In the genomic region with DNA sequence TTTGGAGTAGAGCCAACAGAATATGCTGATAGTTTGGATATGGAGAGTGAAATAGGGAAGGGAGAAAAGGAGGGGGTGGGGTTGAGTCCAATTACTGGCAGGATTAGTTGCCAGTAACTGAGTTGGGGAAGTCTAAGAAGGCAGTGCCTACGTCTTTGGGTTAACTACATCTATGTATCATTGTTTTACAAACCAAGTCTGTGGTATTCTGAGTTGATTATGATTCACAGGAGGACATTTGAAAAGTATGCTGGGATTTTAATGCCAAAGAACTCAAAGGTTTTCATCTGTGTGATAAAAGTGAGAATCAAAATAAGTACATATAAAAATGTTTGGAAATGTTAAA, we compare ENCODE assay signal across 14 cellular contexts. TPM values are rescaled to one million over a fixed set of nuclear protein-coding genes. Genes with fewer than 3 reads are reported as not detected.
A peak's percentile ranks its signal among the peaks of the same experiment; 100 is the strongest.
DNase-seq lines count a peak whose midpoint lies in the region; ATAC-seq and TF ChIP-seq lines count a peak whose summit lies in the region.
"Had no signal": no experiment of that assay in that cellular context is flagged by ENCODE, and none has a peak within 500 bp of the region (broad histone marks: within the 10 kb centered on the region; RNA-seq: fewer than 3 reads in every experiment).

No MANE protein-coding gene starts in this region.

- H3K36me3 Mint-ChIP-seq in chondrocyte (ENCODE audit: low read depth): peaks cover 3% of the 10 kb centered on the region
- H3K36me3 Mint-ChIP-seq in naive thymus-derived CD8-positive, alpha-beta T cell: no peaks in the 10 kb centered on the region
- no peaks in the 10 kb centered on the region for H3K36me3 Mint-ChIP-seq in activated naive CD4-positive, alpha-beta T cell treated with anti-CD3 and anti-CD28 coated beads, Interleukin-2, amount 10 ng/mL, durations not matched to agents 7 days and 5 days

- ATAC-seq in naive thymus-derived CD8-positive, alpha-beta T cell: no peak
- no peak for ATAC-seq in HG02885 (IDR thresholded peaks at IDR 0.05; ENCODE audit: poor library complexity, unreplicated experiment)

- peak overlapping the region; percentile 89 for H3K27ac Mint-ChIP-seq in chondrocyte (ENCODE audit: unreplicated experiment)
- H3K27ac Mint-ChIP-seq in naive thymus-derived CD8-positive, alpha-beta T cell: peak overlapping the region in 1 of 10 donors; percentile 7
- H3K27ac Mint-ChIP-seq in activated naive CD4-positive, alpha-beta T cell treated with anti-CD3 and anti-CD28 coated beads, Interleukin-2, amount 10 ng/mL, durations not matched to agents 7 days and 5 days: no peak overlapping the region

- CTCF ChIA-PET in activated naive CD4-positive, alpha-beta T cell treated with anti-CD3 and anti-CD28 coated beads, Interleukin-2, amount 10 ng/mL, durations not matched to agents 7 days and 5 days (lab: Charles Lee): no interaction called here

- no peaks in the 10 kb centered on the region for H3K27me3 Mint-ChIP-seq in chondrocyte (ENCODE audit: low read depth)
- peaks cover 3 to 12% (median 8%) of the 10 kb centered on the region in 5 donors for H3K27me3 Mint-ChIP-seq in naive thymus-derived CD8-positive, alpha-beta T cell
- peaks cover 5% of the 10 kb centered on the region for H3K27me3 Mint-ChIP-seq in activated naive CD4-positive, alpha-beta T cell treated with anti-CD3 and anti-CD28 coated beads, Interleukin-2, amount 10 ng/mL, durations not matched to agents 7 days and 5 days

- DNase-seq in AG08395 (ENCODE audit: low spot score) (peak; percentile 72), MV-4-11 (lab: John Stamatoyannopoulos, UW) (peak; percentile 18), chondrocyte (ENCODE audit: low spot score) (no peak), kidney glomerular epithelial cell (lab: John Stamatoyannopoulos, UW) (peak; percentile 36), germinal center (ENCODE audit: low spot score) (no peak)
- no peak for DNase-seq in naive thymus-derived CD8-positive, alpha-beta T cell
- no peak for DNase-seq in activated naive CD4-positive, alpha-beta T cell treated with anti-CD3 and anti-CD28 coated beads, Interleukin-2, amount 10 ng/mL, durations not matched to agents 7 days and 5 days
- DNase-seq: activated T-cell treated with anti-CD3 and anti-CD28 coated beads, Interleukin-2, amount 50 U/mL, for 1 hour; midbrain; NCI-H2081 treated with DMSO at 0.1 percent for 48 hours; Peyer's patch; transverse colon had no signal

- POLR2A ChIA-PET in naive thymus-derived CD8-positive, alpha-beta T cell (lab: Charles Lee): no interaction called here

- H3K4me1 Mint-ChIP-seq in chondrocyte (ENCODE audit: low read depth): peaks cover 85% of the 10 kb centered on the region
- H3K4me1 Mint-ChIP-seq in naive thymus-derived CD8-positive, alpha-beta T cell: peaks cover 0 to 24% (median 3%) of the 10 kb centered on the region in 4 donors
- no peaks in the 10 kb centered on the region for H3K4me1 Mint-ChIP-seq in activated naive CD4-positive, alpha-beta T cell treated with anti-CD3 and anti-CD28 coated beads, Interleukin-2, amount 10 ng/mL, durations not matched to agents 7 days and 5 days
- H3K4me1 Mint-ChIP-seq: central memory CD8-positive, alpha-beta T cell had no signal

- TF ChIP-seq CTCF in chondrocyte (IDR thresholded peaks at IDR 0.05): no peak

- no peaks in the 10 kb centered on the region for H3K9me3 Mint-ChIP-seq in chondrocyte (ENCODE audit: low read depth)
- H3K9me3 Mint-ChIP-seq in naive thymus-derived CD8-positive, alpha-beta T cell: no peaks in the 10 kb centered on the region
- no peaks in the 10 kb centered on the region for H3K9me3 Mint-ChIP-seq in activated naive CD4-positive, alpha-beta T cell treated with anti-CD3 and anti-CD28 coated beads, Interleukin-2, amount 10 ng/mL, durations not matched to agents 7 days and 5 days
- H3K9me3 Mint-ChIP-seq: central memory CD8-positive, alpha-beta T cell had no signal

- no peak overlapping the region for H3K4me3 Mint-ChIP-seq in chondrocyte (ENCODE audit: unreplicated experiment)
- H3K4me3 Mint-ChIP-seq in naive thymus-derived CD8-positive, alpha-beta T cell: no peak overlapping the region
- no peak overlapping the region for H3K4me3 Mint-ChIP-seq in activated naive CD4-positive, alpha-beta T cell treated with anti-CD3 and anti-CD28 coated beads, Interleukin-2, amount 10 ng/mL, durations not matched to agents 7 days and 5 days
- H3K4me3 Mint-ChIP-seq: central memory CD8-positive, alpha-beta T cell had no signal

RNA-seq across cellular contexts. Expression of gene DSE, which starts 14.7 kb away (rescaled TPM):
- total RNA-seq in chondrocyte: 71.9 to 95.0 TPM (median 78.0 TPM) in 3 replicates
- total RNA-seq in naive thymus-derived CD8-positive, alpha-beta T cell: 1 to 10 TPM; 6.4 to 9.3 TPM
- 1 to 10 TPM; 3.9 to 4.9 (median 4.0) TPM for polyA plus RNA-seq in naive thymus-derived CD8-positive, alpha-beta T cell

Comparison
In these comparisons a context has a peak if more than half of its experiments do, and no peak if none do; other contexts are left out.
1. DNase-seq: peak in AG08395 (single experiment), MV-4-11 (single experiment) and kidney glomerular epithelial cell (single experiment); none in chondrocyte (single experiment), naive thymus-derived CD8-positive, alpha-beta T cell (0 of 10), germinal center (single experiment) and activated naive CD4-positive, alpha-beta T cell treated with anti-CD3 and anti-CD28 coated beads, Interleukin-2, amount 10 ng/mL, durations not matched to agents 7 days and 5 days (single experiment).